24 cellular contexts compared by ENCODE assay signal in genomic region chr1:11044086-11044848, GRCh38. TPM values are rescaled to one million over a fixed set of nuclear protein-coding genes. Genes with fewer than 3 reads are reported as not detected.
DNase-seq lines count a peak whose midpoint lies in the region; ATAC-seq and TF ChIP-seq lines count a peak whose summit lies in the region.
"Had no signal": no experiment of that assay in that cellular context is flagged by ENCODE, and none has a peak within 500 bp of the region (broad histone marks: within the 10 kb centered on the region; RNA-seq: fewer than 3 reads in every experiment).

No MANE protein-coding gene starts in this region.

- peak overlapping the region; percentile 90 for H2AK5ac ChIP-seq in neuronal stem cell (ENCODE audit: low read depth, low read length)

- no peaks in the 10 kb centered on the region for H3K9me3 Mint-ChIP-seq in stimulated activated naive CD8-positive, alpha-beta T cell treated with anti-CD3 and anti-CD28 coated beads, Interleukin-15, amount 100 ng/mL, for 72 hours
- H3K9me3 Mint-ChIP-seq: CD4-positive, alpha-beta memory T cell had no signal

- peaks cover 3 to 4% of the 10 kb centered on the region in 2 donors for H3K4me1 ChIP-seq in neuronal stem cell (ENCODE audit: control insufficient read depth in 2 of 2, insufficient read depth in 1 of 2, low read depth in 1 of 2, low read length in 2 of 2)
- H3K4me1 ChIP-seq: Caco-2 had no signal

- no peak overlapping the region for H3K14ac ChIP-seq in neuronal stem cell (ENCODE audit: low read length)

- no peak overlapping the region for H3K4me3 Mint-ChIP-seq in stimulated activated naive CD8-positive, alpha-beta T cell treated with anti-CD3 and anti-CD28 coated beads, Interleukin-15, amount 100 ng/mL, for 72 hours
- H3K4me3 Mint-ChIP-seq: CD4-positive, alpha-beta memory T cell had no signal

- H3K4ac ChIP-seq in neuronal stem cell (ENCODE audit: low read length): no peak overlapping the region

- no peaks in the 10 kb centered on the region for H3K36me3 ChIP-seq in neuronal stem cell (replicated peaks in 1 of 2; ENCODE audit: control insufficient read depth in 2 of 2, insufficient read depth in 2 of 2, low read length in 2 of 2)

- H3K4me2 ChIP-seq in neuronal stem cell (ENCODE audit: insufficient read depth, low read length, poor library complexity, severe bottlenecking): no peak overlapping the region
- H3K4me2 ChIP-seq: KMS-11 had no signal

- no CpG with 5 or more reads among the region's 16 CpGs for WGBS in neuronal stem cell (ENCODE audit: extremely low coverage in 2 of 2, insufficient read length in 2 of 2, insufficient replicate concordance in 1 of 2), 2 donors

- no peak overlapping the region for H3K23ac ChIP-seq in neuronal stem cell (ENCODE audit: low read depth, low read length, poor library complexity)

- peak; percentile 37 for ATAC-seq in stimulated activated naive CD8-positive, alpha-beta T cell treated with anti-CD3 and anti-CD28 coated beads, Interleukin-15, amount 100 ng/mL, for 72 hours
- no peak for ATAC-seq in stimulated activated naive CD8-positive, alpha-beta T cell treated with anti-CD3 and anti-CD28 coated beads, Interleukin-15, Interleukin-2, amounts not matched to agents 100 U/mL and 50 U/mL, for 24 hours
- ATAC-seq: GM12878 had no signal

- H2BK120ac ChIP-seq in neuronal stem cell (ENCODE audit: low read depth, low read length): no peak overlapping the region

- H2BK12ac ChIP-seq in neuronal stem cell (ENCODE audit: low read length): no peak overlapping the region

- H2AFZ ChIP-seq in neuronal stem cell (ENCODE audit: low read length): no peak overlapping the region

- H3K79me1 ChIP-seq in neuronal stem cell (ENCODE audit: low read depth, low read length): no peaks in the 10 kb centered on the region

- DNase-seq in stimulated activated naive CD8-positive, alpha-beta T cell treated with anti-CD3 and anti-CD28 coated beads, Interleukin-15, amount 100 ng/mL, for 72 hours: no peak
- DNase-seq in stimulated activated naive CD8-positive, alpha-beta T cell treated with anti-CD3 and anti-CD28 coated beads, Interleukin-15, Interleukin-2, amounts not matched to agents 100 U/mL and 50 U/mL, for 24 hours: no peak
- DNase-seq in epidermal melanocyte (ENCODE audit: insufficient read length, low spot score): peak; percentile 4
- DNase-seq in neuronal stem cell (ENCODE audit: low spot score): no peak
- no peak for DNase-seq in hippocampal formation (lab: John Stamatoyannopoulos, UW)
- DNase-seq in GM10266 (ENCODE audit: extremely low spot score): no peak
- no peak for DNase-seq in occipital lobe (lab: John Stamatoyannopoulos, UW)
- DNase-seq: C1 segment of cervical spinal cord; Caco-2; CD4-positive, alpha-beta memory T cell; IMR-90; MM.1S; NCI-H1048; NCI-H1417; NCI-H1694; NCI-H2081; NCI-H2227 treated with DMSO at 0.1 percent for 48 hours; NCI-H526 treated with DMSO at 0.1 percent for 48 hours; RPMI8226; SHP77 had no signal

- no peak overlapping the region for H3K27ac ChIP-seq in neuronal stem cell (replicated peaks; ENCODE audit: low read length)
- H3K27ac ChIP-seq: KMS-11 had no signal

- no peak for TF ChIP-seq CTCF in GM10266 (IDR thresholded peaks at IDR 0.05; ENCODE audit: control insufficient read depth, insufficient read depth, low read depth, missing control alignments)

- no peak overlapping the region for H3K4me3 ChIP-seq in neuronal stem cell (ENCODE audit: low read length in 2 of 2)
- H3K4me3 ChIP-seq: GM12878 had no signal

- H4K8ac ChIP-seq in neuronal stem cell (ENCODE audit: low read depth, low read length): peak overlapping the region; percentile 82

- peak overlapping the region; percentile 71 for H2BK15ac ChIP-seq in neuronal stem cell (ENCODE audit: low read length)

- H3K27me3 ChIP-seq in neuronal stem cell (ENCODE audit: control insufficient read depth in 3 of 3, insufficient read depth in 3 of 3, low read depth in 1 of 3, low read length in 3 of 3): peaks cover 0 to 5% (median 2%) of the 10 kb centered on the region in 3 experiments

- H3K27ac Mint-ChIP-seq in stimulated activated naive CD8-positive, alpha-beta T cell treated with anti-CD3 and anti-CD28 coated beads, Interleukin-15, amount 100 ng/mL, for 72 hours: peak overlapping the region in 1 of 2 donors; percentile 35
- H3K27ac Mint-ChIP-seq: CD4-positive, alpha-beta memory T cell had no signal

- no peaks in the 10 kb centered on the region for H3K9me3 ChIP-seq in neuronal stem cell (replicated peaks in 1 of 2; ENCODE audit: control insufficient read depth in 2 of 2, insufficient read depth in 1 of 2, low read depth in 1 of 2, low read length in 2 of 2)
- H3K9me3 ChIP-seq: Caco-2 had no signal

- H3K9ac ChIP-seq in neuronal stem cell (ENCODE audit: low read depth, low read length, poor library complexity): no peak overlapping the region
- H3K9ac ChIP-seq: KMS-11 had no signal

- H3K27me3 Mint-ChIP-seq in stimulated activated naive CD8-positive, alpha-beta T cell treated with anti-CD3 and anti-CD28 coated beads, Interleukin-15, amount 100 ng/mL, for 72 hours: no peaks in the 10 kb centered on the region
- H3K27me3 Mint-ChIP-seq: CD4-positive, alpha-beta memory T cell had no signal

- H2BK5ac ChIP-seq in neuronal stem cell (ENCODE audit: low read length): no peak overlapping the region

- peak overlapping the region; percentile 76 for H3K18ac ChIP-seq in neuronal stem cell (ENCODE audit: low read length)

- no peaks in the 10 kb centered on the region for H3K4me1 Mint-ChIP-seq in stimulated activated naive CD8-positive, alpha-beta T cell treated with anti-CD3 and anti-CD28 coated beads, Interleukin-15, amount 100 ng/mL, for 72 hours
- H3K4me1 Mint-ChIP-seq: CD4-positive, alpha-beta memory T cell had no signal

- H4K91ac ChIP-seq in neuronal stem cell (ENCODE audit: low read depth, low read length, poor library complexity): no peak overlapping the region

RNA-seq across cellular contexts. Expression of gene MASP2, which starts 2.8 kb away (rescaled TPM):
- polyA plus RNA-seq in neuronal stem cell (2013, experiment 1 of 2): 0.04 TPM
- polyA plus RNA-seq in neuronal stem cell (2013, experiment 2 of 2): 0.04 TPM
- not detected for total RNA-seq in occipital lobe
- total RNA-seq: CD4-positive, alpha-beta memory T cell; IMR-90; NCI-H460; SK-MEL-5 had no signal

RNA-seq across cellular contexts. Expression of gene SRM, which starts 15.6 kb away (rescaled TPM):
- 135 TPM for polyA plus RNA-seq in neuronal stem cell (2013, experiment 1 of 2)
- polyA plus RNA-seq in neuronal stem cell (2013, experiment 2 of 2): 132 TPM
- 10.9 TPM for total RNA-seq in occipital lobe

RNA-seq across cellular contexts. Expression of gene TARDBP, which starts 31.8 kb away (rescaled TPM):
- polyA plus RNA-seq in neuronal stem cell (2013, experiment 1 of 2): 260 TPM
- 261 TPM for polyA plus RNA-seq in neuronal stem cell (2013, experiment 2 of 2)
- total RNA-seq in occipital lobe: 102 TPM

RNA-seq across cellular contexts. Expression of gene EXOSC10, which starts 55.4 kb away (rescaled TPM):
- 55.5 TPM for polyA plus RNA-seq in neuronal stem cell (2013, experiment 1 of 2)
- 55.9 TPM for polyA plus RNA-seq in neuronal stem cell (2013, experiment 2 of 2)
- total RNA-seq in occipital lobe: 44.1 TPM
